8 cellular contexts compared by ENCODE assay signal in the genomic region with DNA sequence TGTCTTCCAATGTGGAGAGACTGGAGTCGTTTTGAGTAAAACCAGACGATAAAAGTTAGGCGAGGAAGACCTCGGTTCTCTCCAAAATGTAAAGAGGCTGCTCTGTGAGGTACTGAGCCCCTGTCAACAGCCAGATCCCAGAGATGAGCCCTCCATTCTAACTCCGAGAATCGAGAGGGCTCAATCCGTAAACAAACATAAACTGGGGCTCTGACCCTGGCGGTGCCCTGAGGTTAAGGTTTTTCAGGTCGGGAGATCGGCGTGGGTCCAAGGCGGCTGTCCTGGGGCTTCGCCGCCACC. TPM values are rescaled to one million over a fixed set of nuclear protein-coding genes. Genes with fewer than 3 reads are reported as not detected.
A peak's percentile ranks its signal among the peaks of the same experiment; 100 is the strongest.
DNase-seq lines count a peak whose midpoint lies in the region; ATAC-seq and TF ChIP-seq lines count a peak whose summit lies in the region.

No MANE protein-coding gene starts in this region.

- H3K4me3 ChIP-seq in BLaER1, result peak overlapping the region; percentile 85
- peak overlapping the region; percentile 75 for H3K4me3 ChIP-seq in HFF-Myc (replicated peaks; ENCODE audit: low read depth, low read length)
- peak overlapping the region; percentile 92 for H3K4me3 ChIP-seq in astrocyte of the cerebellum (ENCODE audit: low read depth, low read length)

- H3K27me3 ChIP-seq in BLaER1, result no peaks in the 10 kb centered on the region

- no peaks in the 10 kb centered on the region for H3K27me3 Mint-ChIP-seq in memory B cell

- peaks cover 40% of the 10 kb centered on the region for H3K4me1 ChIP-seq in BLaER1

- peak overlapping the region; percentile 90 for H3K4me3 Mint-ChIP-seq in memory B cell

- TF ChIP-seq CTCF in HFF-Myc (IDR thresholded peaks at IDR 0.05; ENCODE audit: low read depth, low read length, missing control alignments) (no peak), astrocyte of the cerebellum (IDR thresholded peaks at IDR 0.05; ENCODE audit: low read depth, low read length, missing control alignments) (no peak)

- peaks cover 9% of the 10 kb centered on the region for H3K36me3 Mint-ChIP-seq in memory B cell

- ATAC-seq in memory B cell (ENCODE audit: low read depth) (peak; percentile 2), GM18907 (IDR thresholded peaks at IDR 0.05; ENCODE audit: unreplicated experiment) (no peak), GM21423 (IDR thresholded peaks at IDR 0.05; ENCODE audit: unreplicated experiment) (no peak)

- H3K27ac Mint-ChIP-seq in memory B cell, result peak overlapping the region; percentile 93

- peaks cover 30% of the 10 kb centered on the region for H3K4me1 Mint-ChIP-seq in memory B cell

- H3K27ac ChIP-seq in BLaER1, result peak overlapping the region; percentile 84

- no peak for DNase-seq in HFF-Myc (ENCODE audit: extremely low read depth, low read depth)
- no peak for DNase-seq in astrocyte of the cerebellum (ENCODE audit: low read depth)
- no peak for DNase-seq in memory B cell (ENCODE audit: low spot score in 2 of 2)
- DNase-seq in stimulated activated CD8-positive, alpha-beta memory T cell treated with anti-CD3 and anti-CD28 coated beads, Interleukin-4, amount 100 ng/mL, for 48 hours, result no peak
- no peak for DNase-seq in G401 (ENCODE audit: low spot score)

- in situ Hi-C loops in astrocyte of the cerebellum (cut with HindIII; ENCODE audit: low sequenced_read_pairs), result no loop called here
- in situ Hi-C loops in G401 (cut with HindIII; ENCODE audit: low sequenced_read_pairs), result no loop called here

- H3K9me3 ChIP-seq in BLaER1, result no peaks in the 10 kb centered on the region

- H3K36me3 ChIP-seq in BLaER1, result peaks cover 19% of the 10 kb centered on the region

- H3K9ac ChIP-seq in BLaER1, result peak overlapping the region; percentile 94

- H3K4me2 ChIP-seq in BLaER1, result peak overlapping the region; percentile 92

- H4K20me1 ChIP-seq in BLaER1, result peaks cover 5% of the 10 kb centered on the region; the same call in 1 of the 2 replicates

- H3K9me3 Mint-ChIP-seq in memory B cell, result no peaks in the 10 kb centered on the region

RNA-seq across cellular contexts. Expression of a gene that starts 0.4 kb away (rescaled TPM):
- 27.7 and 37.1 TPM in 2 replicates for total RNA-seq in G401 (2014; rRNA removed; shearing (Covaris generic))

RNA-seq across cellular contexts. Expression of a gene that starts 3.8 kb away (rescaled TPM):
- 41.7 and 78.6 TPM in 2 replicates for total RNA-seq in G401 (2014; rRNA removed; shearing (Covaris generic))

RNA-seq across cellular contexts. Expression of a gene that starts 22.5 kb away (rescaled TPM):
- 0.37 and 2.0 TPM in 2 replicates for total RNA-seq in G401 (2014; rRNA removed; shearing (Covaris generic))

RNA-seq across cellular contexts. Expression of a gene that starts 46.1 kb away (rescaled TPM):
- not detected in 2 replicates for total RNA-seq in G401 (2014; rRNA removed; shearing (Covaris generic))
